ENCODE assay signal across 1 cellular context in the genomic region with DNA sequence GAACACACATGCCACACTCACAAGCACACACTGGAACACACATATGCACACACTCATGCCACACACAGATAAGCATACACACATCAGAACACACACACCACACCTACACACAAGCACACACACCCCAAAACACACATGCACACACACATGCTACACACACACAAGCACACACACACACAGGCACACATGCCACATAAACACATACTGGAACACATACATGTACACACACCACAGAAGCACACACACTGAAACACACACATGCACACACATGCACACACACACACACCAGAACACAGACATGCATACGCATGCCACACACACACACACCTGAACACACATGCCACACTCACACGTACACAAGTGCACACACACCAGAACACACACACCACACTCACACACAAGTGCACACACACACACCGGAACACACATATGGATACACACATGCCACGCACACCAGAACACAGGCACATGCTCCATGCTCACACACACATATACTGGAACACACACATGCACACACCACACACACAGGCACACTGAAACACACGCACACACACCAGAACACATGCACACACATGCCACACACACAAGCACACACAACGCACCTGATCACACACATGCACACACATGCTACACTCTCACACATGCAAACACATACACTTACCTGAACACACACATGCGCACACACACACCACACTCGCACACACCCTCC.
TF ChIP-seq lines count a peak whose summit lies in the region.

No MANE protein-coding gene starts in this region.

TF ChIP-seq in HEK293, 187 proteins besides CTCF, POLR2A, EP300 and RAD21 (continued from another document):
- TF ChIP-seq, protein P1, sequence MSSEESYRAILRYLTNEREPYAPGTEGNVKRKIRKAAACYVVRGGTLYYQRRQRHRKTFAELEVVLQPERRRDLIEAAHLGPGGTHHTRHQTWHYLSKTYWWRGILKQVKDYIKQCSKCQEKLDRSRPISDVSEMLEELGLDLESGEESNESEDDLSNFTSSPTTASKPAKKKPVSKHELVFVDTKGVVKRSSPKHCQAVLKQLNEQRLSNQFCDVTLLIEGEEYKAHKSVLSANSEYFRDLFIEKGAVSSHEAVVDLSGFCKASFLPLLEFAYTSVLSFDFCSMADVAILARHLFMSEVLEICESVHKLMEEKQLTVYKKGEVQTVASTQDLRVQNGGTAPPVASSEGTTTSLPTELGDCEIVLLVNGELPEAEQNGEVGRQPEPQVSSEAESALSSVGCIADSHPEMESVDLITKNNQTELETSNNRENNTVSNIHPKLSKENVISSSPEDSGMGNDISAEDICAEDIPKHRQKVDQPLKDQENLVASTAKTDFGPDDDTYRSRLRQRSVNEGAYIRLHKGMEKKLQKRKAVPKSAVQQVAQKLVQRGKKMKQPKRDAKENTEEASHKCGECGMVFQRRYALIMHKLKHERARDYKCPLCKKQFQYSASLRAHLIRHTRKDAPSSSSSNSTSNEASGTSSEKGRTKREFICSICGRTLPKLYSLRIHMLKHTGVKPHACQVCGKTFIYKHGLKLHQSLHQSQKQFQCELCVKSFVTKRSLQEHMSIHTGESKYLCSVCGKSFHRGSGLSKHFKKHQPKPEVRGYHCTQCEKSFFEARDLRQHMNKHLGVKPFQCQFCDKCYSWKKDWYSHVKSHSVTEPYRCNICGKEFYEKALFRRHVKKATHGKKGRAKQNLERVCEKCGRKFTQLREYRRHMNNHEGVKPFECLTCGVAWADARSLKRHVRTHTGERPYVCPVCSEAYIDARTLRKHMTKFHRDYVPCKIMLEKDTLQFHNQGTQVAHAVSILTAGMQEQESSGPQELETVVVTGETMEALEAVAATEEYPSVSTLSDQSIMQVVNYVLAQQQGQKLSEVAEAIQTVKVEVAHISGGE (tag by site-specific recombination; conservative IDR thresholded peaks at IDR 0.05; ENCODE audit: low read depth), result no peak
- TF ChIP-seq ZNF501 (tag by site-specific recombination; IDR thresholded peaks at IDR 0.05) (no peak), ZNF792 (tag by site-specific recombination; IDR thresholded peaks at IDR 0.05) (no peak), ZSCAN23 (tag by site-specific recombination; IDR thresholded peaks at IDR 0.05) (no peak), ZNF791 (tag by site-specific recombination; IDR thresholded peaks at IDR 0.05) (no peak), ZNF610 (tag by site-specific recombination; IDR thresholded peaks at IDR 0.05; ENCODE audit: borderline replicate concordance) (no peak), ZNF701 (tag by site-specific recombination; IDR thresholded peaks at IDR 0.05) (no peak), GLI2 (tag by site-specific recombination; IDR thresholded peaks at IDR 0.05; ENCODE audit: borderline replicate concordance, low read depth) (no peak), ZNF654 (tag by site-specific recombination; IDR thresholded peaks at IDR 0.05; ENCODE audit: low read depth) (no peak), ZNF48 (tag by site-specific recombination; IDR thresholded peaks at IDR 0.05) (0 out of 2 replicates have a peak, but pooled peaks have one; percentile 69), ZFP37 (tag by site-specific recombination; IDR thresholded peaks at IDR 0.05) (no peak), SP2 (tag by site-specific recombination; IDR thresholded peaks at IDR 0.05) (no peak), ZBTB48 (tag by site-specific recombination; IDR thresholded peaks at IDR 0.05) (no peak), ZNF555 (tag by site-specific recombination; conservative IDR thresholded peaks at IDR 0.05) (no peak), ZNF837 (tag by site-specific recombination; IDR thresholded peaks at IDR 0.05) (no peak), ZBTB8A (tag by site-specific recombination; IDR thresholded peaks at IDR 0.05) (no peak), ZNF146 (tag by site-specific recombination; IDR thresholded peaks at IDR 0.05) (peak; percentile 6; the same call in 1 of the 2 replicates), YY2 (tag by site-specific recombination; IDR thresholded peaks at IDR 0.05) (peak; percentile 15; the same call in 1 of the 2 replicates), ZNF202 (tag by site-specific recombination; IDR thresholded peaks at IDR 0.05; ENCODE audit: borderline replicate concordance) (0 out of 2 replicates have a peak, but pooled peaks have one; percentile 34), ZNF214 (tag by site-specific recombination; IDR thresholded peaks at IDR 0.05; ENCODE audit: borderline replicate concordance) (no peak), ZNF510 (tag by site-specific recombination; IDR thresholded peaks at IDR 0.05; ENCODE audit: insufficient replicate concordance) (no peak)
- TF ChIP-seq, protein P2, sequence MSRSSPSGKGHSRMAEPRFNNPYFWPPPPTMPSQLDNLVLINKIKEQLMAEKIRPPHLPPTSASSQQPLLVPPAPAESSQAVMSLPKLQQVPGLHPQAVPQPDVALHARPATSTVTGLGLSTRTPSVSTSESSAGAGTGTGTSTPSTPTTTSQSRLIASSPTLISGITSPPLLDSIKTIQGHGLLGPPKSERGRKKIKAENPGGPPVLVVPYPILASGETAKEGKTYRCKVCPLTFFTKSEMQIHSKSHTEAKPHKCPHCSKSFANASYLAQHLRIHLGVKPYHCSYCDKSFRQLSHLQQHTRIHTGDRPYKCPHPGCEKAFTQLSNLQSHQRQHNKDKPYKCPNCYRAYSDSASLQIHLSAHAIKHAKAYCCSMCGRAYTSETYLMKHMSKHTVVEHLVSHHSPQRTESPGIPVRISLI (tag by site-specific recombination; IDR thresholded peaks at IDR 0.05), result no peak
- TF ChIP-seq, protein P3, sequence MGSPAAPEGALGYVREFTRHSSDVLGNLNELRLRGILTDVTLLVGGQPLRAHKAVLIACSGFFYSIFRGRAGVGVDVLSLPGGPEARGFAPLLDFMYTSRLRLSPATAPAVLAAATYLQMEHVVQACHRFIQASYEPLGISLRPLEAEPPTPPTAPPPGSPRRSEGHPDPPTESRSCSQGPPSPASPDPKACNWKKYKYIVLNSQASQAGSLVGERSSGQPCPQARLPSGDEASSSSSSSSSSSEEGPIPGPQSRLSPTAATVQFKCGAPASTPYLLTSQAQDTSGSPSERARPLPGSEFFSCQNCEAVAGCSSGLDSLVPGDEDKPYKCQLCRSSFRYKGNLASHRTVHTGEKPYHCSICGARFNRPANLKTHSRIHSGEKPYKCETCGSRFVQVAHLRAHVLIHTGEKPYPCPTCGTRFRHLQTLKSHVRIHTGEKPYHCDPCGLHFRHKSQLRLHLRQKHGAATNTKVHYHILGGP (tag by site-specific recombination; IDR thresholded peaks at IDR 0.05), result 0 out of 2 replicates have a peak, but pooled peaks have one; percentile 41
- TF ChIP-seq, protein P4, sequence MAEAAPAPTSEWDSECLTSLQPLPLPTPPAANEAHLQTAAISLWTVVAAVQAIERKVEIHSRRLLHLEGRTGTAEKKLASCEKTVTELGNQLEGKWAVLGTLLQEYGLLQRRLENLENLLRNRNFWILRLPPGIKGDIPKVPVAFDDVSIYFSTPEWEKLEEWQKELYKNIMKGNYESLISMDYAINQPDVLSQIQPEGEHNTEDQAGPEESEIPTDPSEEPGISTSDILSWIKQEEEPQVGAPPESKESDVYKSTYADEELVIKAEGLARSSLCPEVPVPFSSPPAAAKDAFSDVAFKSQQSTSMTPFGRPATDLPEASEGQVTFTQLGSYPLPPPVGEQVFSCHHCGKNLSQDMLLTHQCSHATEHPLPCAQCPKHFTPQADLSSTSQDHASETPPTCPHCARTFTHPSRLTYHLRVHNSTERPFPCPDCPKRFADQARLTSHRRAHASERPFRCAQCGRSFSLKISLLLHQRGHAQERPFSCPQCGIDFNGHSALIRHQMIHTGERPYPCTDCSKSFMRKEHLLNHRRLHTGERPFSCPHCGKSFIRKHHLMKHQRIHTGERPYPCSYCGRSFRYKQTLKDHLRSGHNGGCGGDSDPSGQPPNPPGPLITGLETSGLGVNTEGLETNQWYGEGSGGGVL (tag by site-specific recombination; IDR thresholded peaks at IDR 0.05), result 0 out of 2 replicates have a peak, but pooled peaks have one; percentile 18
- TF ChIP-seq, protein P5, sequence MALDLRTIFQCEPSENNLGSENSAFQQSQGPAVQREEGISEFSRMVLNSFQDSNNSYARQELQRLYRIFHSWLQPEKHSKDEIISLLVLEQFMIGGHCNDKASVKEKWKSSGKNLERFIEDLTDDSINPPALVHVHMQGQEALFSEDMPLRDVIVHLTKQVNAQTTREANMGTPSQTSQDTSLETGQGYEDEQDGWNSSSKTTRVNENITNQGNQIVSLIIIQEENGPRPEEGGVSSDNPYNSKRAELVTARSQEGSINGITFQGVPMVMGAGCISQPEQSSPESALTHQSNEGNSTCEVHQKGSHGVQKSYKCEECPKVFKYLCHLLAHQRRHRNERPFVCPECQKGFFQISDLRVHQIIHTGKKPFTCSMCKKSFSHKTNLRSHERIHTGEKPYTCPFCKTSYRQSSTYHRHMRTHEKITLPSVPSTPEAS (tag by site-specific recombination; IDR thresholded peaks at IDR 0.05), result peak; percentile 98
- TF ChIP-seq, protein P6, sequence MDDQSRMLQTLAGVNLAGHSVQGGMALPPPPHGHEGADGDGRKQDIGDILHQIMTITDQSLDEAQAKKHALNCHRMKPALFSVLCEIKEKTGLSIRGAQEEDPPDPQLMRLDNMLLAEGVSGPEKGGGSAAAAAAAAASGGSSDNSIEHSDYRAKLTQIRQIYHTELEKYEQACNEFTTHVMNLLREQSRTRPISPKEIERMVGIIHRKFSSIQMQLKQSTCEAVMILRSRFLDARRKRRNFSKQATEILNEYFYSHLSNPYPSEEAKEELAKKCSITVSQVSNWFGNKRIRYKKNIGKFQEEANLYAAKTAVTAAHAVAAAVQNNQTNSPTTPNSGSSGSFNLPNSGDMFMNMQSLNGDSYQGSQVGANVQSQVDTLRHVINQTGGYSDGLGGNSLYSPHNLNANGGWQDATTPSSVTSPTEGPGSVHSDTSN (CRISPR knock-in tag; IDR thresholded peaks at IDR 0.05), result no peak
- TF ChIP-seq, protein P7, sequence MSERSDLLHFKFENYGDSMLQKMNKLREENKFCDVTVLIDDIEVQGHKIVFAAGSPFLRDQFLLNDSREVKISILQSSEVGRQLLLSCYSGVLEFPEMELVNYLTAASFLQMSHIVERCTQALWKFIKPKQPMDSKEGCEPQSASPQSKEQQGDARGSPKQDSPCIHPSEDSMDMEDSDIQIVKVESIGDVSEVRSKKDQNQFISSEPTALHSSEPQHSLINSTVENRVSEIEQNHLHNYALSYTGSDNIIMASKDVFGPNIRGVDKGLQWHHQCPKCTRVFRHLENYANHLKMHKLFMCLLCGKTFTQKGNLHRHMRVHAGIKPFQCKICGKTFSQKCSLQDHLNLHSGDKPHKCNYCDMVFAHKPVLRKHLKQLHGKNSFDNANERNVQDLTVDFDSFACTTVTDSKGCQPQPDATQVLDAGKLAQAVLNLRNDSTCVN (tag by site-specific recombination; optimal IDR thresholded peaks at IDR 0.05), result peak; percentile 32
